Comparison of ENCODE assay signal across 28 cellular contexts in the genomic region with DNA sequence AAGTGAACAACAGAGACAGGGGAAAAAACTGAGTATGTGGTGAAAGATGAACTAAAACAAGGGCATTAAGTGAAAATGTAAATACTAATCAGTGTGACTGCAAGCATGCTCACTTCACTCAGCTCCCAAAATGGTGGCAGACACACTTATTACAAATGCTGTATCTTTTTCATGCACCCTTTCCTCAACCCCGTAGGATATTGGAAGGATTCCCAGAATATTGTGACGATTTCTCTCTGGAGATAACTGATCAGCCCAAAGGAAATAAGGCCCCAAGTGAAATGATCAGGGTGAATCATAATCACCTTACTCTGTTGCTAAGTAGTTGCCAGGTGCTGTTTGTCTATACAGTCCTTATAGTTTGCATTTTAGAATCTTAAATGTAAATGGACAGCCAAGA.
"Had no signal": no experiment of that assay in that cellular context is flagged by ENCODE, and none has a peak within 500 bp of the region (broad histone marks: within the 10 kb centered on the region; RNA-seq: fewer than 3 reads in every experiment).

No MANE protein-coding gene starts in this region.

- H3K27ac ChIP-seq: epithelial cell of prostate, esophagus squamous epithelium, gastrocnemius medialis, testis, transverse colon, WERI-Rb-1 had no signal

- H3K4me3 Mint-ChIP-seq: activated CD4-positive, alpha-beta T cell treated with anti-CD3 and anti-CD28 coated beads, Interleukin-2, amount 10 ng/mL, durations not matched to agents 24 days and 14 days; activated CD8-positive, alpha-beta memory T cell treated with anti-CD3 and anti-CD28 coated beads, Interleukin-2, amount 10 ng/mL, durations not matched to agents 7 days and 5 days; activated CD8-positive, alpha-beta T cell treated with anti-CD3 and anti-CD28 coated beads, Interleukin-2, amount 10 ng/mL, durations not matched to agents 7 days and 5 days; activated naive CD4-positive, alpha-beta T cell treated with anti-CD3 and anti-CD28 coated beads for 36 hours; activated naive CD8-positive, alpha-beta T cell treated with anti-CD3 and anti-CD28 coated beads, Interleukin-2, amount 50 U/mL, for 24 hours; activated T-helper 1 cell treated with anti-CD3 and anti-CD28 coated beads, Interleukin-12 subunit alpha, Interleukin-12 subunit beta, Interleukin-2, Interleukin-4 antibody, amounts not matched to agents 30 ng/mL and 10 ng/mL and 1 ng/mL, durations not matched to agents 14 hours and 24 hours and 36 hours; central memory CD8-positive, alpha-beta T cell; immature natural killer cell; natural killer cell treated with Interleukin-12 subunit alpha and Interleukin-12 subunit beta and Interleukin-15 and Interleukin-18, amount 100 ng/mL, for 72 hours had no signal

- ATAC-seq: activated CD8-positive, alpha-beta memory T cell treated with anti-CD3 and anti-CD28 coated beads, Interleukin-2, amount 10 ng/mL, durations not matched to agents 7 days and 5 days; activated CD8-positive, alpha-beta T cell treated with anti-CD3 and anti-CD28 coated beads, Interleukin-2, amount 10 ng/mL, durations not matched to agents 7 days and 5 days; activated naive CD8-positive, alpha-beta T cell treated with anti-CD3 and anti-CD28 coated beads, Interleukin-2, amount 50 U/mL, for 24 hours; gastrocnemius medialis; mucosa of descending colon; natural killer cell treated with Interleukin-12 subunit alpha and Interleukin-12 subunit beta and Interleukin-15 and Interleukin-18, amount 100 ng/mL, for 72 hours; right cardiac atrium; stimulated activated naive CD8-positive, alpha-beta T cell treated with anti-CD3 and anti-CD28 coated beads, Interleukin-15, Interleukin-2, amounts not matched to agents 100 U/mL and 50 U/mL, for 24 hours had no signal

- H3K36me3 ChIP-seq: transverse colon had no signal

- H3K4me3 ChIP-seq: esophagus squamous epithelium, gastrocnemius medialis, hepatocyte, mucosa of descending colon, testis, transverse colon had no signal

- H3K27me3 ChIP-seq: esophagus squamous epithelium, gastrocnemius medialis, hepatocyte, testis, transverse colon had no signal

- H3K4me2 ChIP-seq: hepatocyte had no signal

- H3K4me1 Mint-ChIP-seq: immature natural killer cell had no signal

- H3K27me3 Mint-ChIP-seq: activated CD4-positive, alpha-beta T cell treated with anti-CD3 and anti-CD28 coated beads, Interleukin-2, amount 10 ng/mL, durations not matched to agents 24 days and 14 days; activated CD8-positive, alpha-beta memory T cell treated with anti-CD3 and anti-CD28 coated beads, Interleukin-2, amount 10 ng/mL, durations not matched to agents 7 days and 5 days; activated naive CD8-positive, alpha-beta T cell treated with anti-CD3 and anti-CD28 coated beads, Interleukin-2, amount 50 U/mL, for 24 hours; central memory CD8-positive, alpha-beta T cell; natural killer cell treated with Interleukin-12 subunit alpha and Interleukin-12 subunit beta and Interleukin-15 and Interleukin-18, amount 100 ng/mL, for 72 hours had no signal

- H2AFZ ChIP-seq: hepatocyte had no signal

- H3K9me3 Mint-ChIP-seq: activated CD4-positive, alpha-beta T cell treated with anti-CD3 and anti-CD28 coated beads, Interleukin-2, amount 10 ng/mL, durations not matched to agents 24 days and 14 days; activated naive CD4-positive, alpha-beta T cell treated with anti-CD3 and anti-CD28 coated beads for 36 hours; activated naive CD8-positive, alpha-beta T cell treated with anti-CD3 and anti-CD28 coated beads, Interleukin-2, amount 50 U/mL, for 24 hours; activated T-helper 1 cell treated with anti-CD3 and anti-CD28 coated beads, Interleukin-12 subunit alpha, Interleukin-12 subunit beta, Interleukin-2, Interleukin-4 antibody, amounts not matched to agents 30 ng/mL and 10 ng/mL and 1 ng/mL, durations not matched to agents 14 hours and 24 hours and 36 hours; central memory CD8-positive, alpha-beta T cell; immature natural killer cell; natural killer cell treated with Interleukin-12 subunit alpha and Interleukin-12 subunit beta and Interleukin-15 and Interleukin-18, amount 100 ng/mL, for 72 hours had no signal

- H3K27ac Mint-ChIP-seq: activated CD4-positive, alpha-beta T cell treated with anti-CD3 and anti-CD28 coated beads, Interleukin-2, amount 10 ng/mL, durations not matched to agents 24 days and 14 days; activated CD8-positive, alpha-beta memory T cell treated with anti-CD3 and anti-CD28 coated beads, Interleukin-2, amount 10 ng/mL, durations not matched to agents 7 days and 5 days; activated CD8-positive, alpha-beta T cell treated with anti-CD3 and anti-CD28 coated beads, Interleukin-2, amount 10 ng/mL, durations not matched to agents 7 days and 5 days; activated naive CD4-positive, alpha-beta T cell treated with anti-CD3 and anti-CD28 coated beads for 36 hours; activated naive CD8-positive, alpha-beta T cell treated with anti-CD3 and anti-CD28 coated beads, Interleukin-2, amount 50 U/mL, for 24 hours had no signal

- H3K9me3 ChIP-seq: esophagus squamous epithelium, gastrocnemius medialis, mucosa of descending colon, testis, transverse colon had no signal

- DNase-seq: activated CD4-positive, alpha-beta T cell treated with anti-CD3 and anti-CD28 coated beads, Interleukin-2, amount 10 ng/mL, durations not matched to agents 24 days and 14 days; activated CD4-positive, CD25-positive, alpha-beta regulatory T cell treated with anti-CD3 and anti-CD28 coated beads, Interleukin-2, amount 50 U/mL, for 72 hours; activated CD8-positive, alpha-beta memory T cell treated with anti-CD3 and anti-CD28 coated beads, Interleukin-2, amount 10 ng/mL, durations not matched to agents 7 days and 5 days; activated CD8-positive, alpha-beta T cell treated with anti-CD3 and anti-CD28 coated beads, Interleukin-2, amount 10 ng/mL, durations not matched to agents 7 days and 5 days; activated effector memory CD4-positive, alpha-beta T cell treated with anti-CD3 and anti-CD28 coated beads, Interleukin-2, amount 50 U/mL, for 16 hours; activated naive CD4-positive, alpha-beta T cell treated with anti-CD3 and anti-CD28 coated beads for 36 hours; activated naive CD8-positive, alpha-beta T cell treated with anti-CD3 and anti-CD28 coated beads, Interleukin-2, amount 50 U/mL, for 24 hours; activated T-cell treated with anti-CD3 and anti-CD28 coated beads for 4 hours; amygdala; dermis blood vessel endothelial cell; effector CD4-positive, alpha-beta T cell; esophagus squamous epithelium; gastrocnemius medialis; immature natural killer cell; mesendoderm; mucosa of descending colon; posterior cingulate gyrus; right cardiac atrium; stimulated activated naive CD8-positive, alpha-beta T cell treated with anti-CD3 and anti-CD28 coated beads, Interleukin-15, Interleukin-2, amounts not matched to agents 100 U/mL and 50 U/mL, for 24 hours; T-helper 1 cell; testis; transverse colon; WERI-Rb-1 had no signal
